Comparison of ENCODE assay signal across 31 cellular contexts in the genomic region with DNA sequence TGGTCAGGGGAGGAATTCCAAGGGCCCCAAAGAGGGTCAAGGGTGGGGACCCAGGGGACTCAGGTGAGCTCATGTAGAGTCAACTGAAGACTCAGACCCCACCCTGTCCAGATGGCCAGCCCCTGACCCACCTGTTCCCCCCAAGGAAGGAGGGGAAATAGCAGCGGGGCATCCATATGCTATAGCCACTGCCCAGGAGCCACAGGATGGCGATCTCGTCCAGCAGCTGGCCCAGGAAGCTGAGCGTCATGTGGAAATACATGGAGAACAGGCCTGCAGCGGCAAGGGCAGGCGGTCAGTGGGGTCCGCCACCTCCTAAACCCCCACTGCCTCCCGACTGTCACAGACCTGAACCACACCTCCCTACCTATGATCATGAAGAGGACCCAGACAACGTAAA. TPM values are rescaled to one million over a fixed set of nuclear protein-coding genes. Genes with fewer than 3 reads are reported as not detected.
DNase-seq lines count a peak whose midpoint lies in the region; ATAC-seq and TF ChIP-seq lines count a peak whose summit lies in the region.
"Had no signal": no experiment of that assay in that cellular context is flagged by ENCODE, and none has a peak within 500 bp of the region (broad histone marks: within the 10 kb centered on the region; RNA-seq: fewer than 3 reads in every experiment).

No MANE protein-coding gene starts in this region.

- peak; percentile 12 for DNase-seq in activated naive CD4-positive, alpha-beta T cell treated with anti-CD3 and anti-CD28 coated beads for 36 hours
- DNase-seq in activated naive CD4-positive, alpha-beta T cell treated with anti-CD3 and anti-CD28 coated beads, Interleukin-2, amount 50 U/mL, for 72 hours (ENCODE audit: low spot score in 2 of 2): no peak
- no peak for DNase-seq in LNCaP clone FGC (ENCODE audit: low read depth)
- DNase-seq in WTC11 (ENCODE audit: low spot score): peak; percentile 17
- DNase-seq in osteoblast (ENCODE audit: insufficient read length, low spot score, missing footprints): peak; percentile 38
- DNase-seq in effector CD8-positive, alpha-beta T cell (lab: John Stamatoyannopoulos, UW): no peak
- DNase-seq in left ventricle myocardium inferior: no peak
- DNase-seq: activated CD4-positive, alpha-beta T cell treated with anti-CD3 and anti-CD28 coated beads, Interleukin-2, amount 10 ng/mL, durations not matched to agents 7 days and 5 days; effector memory CD4-positive, alpha-beta T cell; EL; kidney glomerular epithelial cell; mammary epithelial cell; NCI-H187; NCI-H69; occipital lobe; SHP77; stimulated activated CD4-positive, alpha-beta T cell treated with anti-CD3 and anti-CD28 coated beads, Interleukin-4, amount 100 ng/mL, for 24 hours; T-cell had no signal

- H3K9me3 ChIP-seq in osteoblast (ENCODE audit: low read depth, low read length) (no peaks in the 10 kb centered on the region), left ventricle myocardium inferior (replicated peaks) (peaks cover 9% of the 10 kb centered on the region)
- H3K9me3 ChIP-seq: ascending aorta, HAP-1, right atrium auricular region had no signal

- intact Hi-C loops in activated naive CD4-positive, alpha-beta T cell treated with anti-CD3 and anti-CD28 coated beads for 36 hours (cut with micrococcal nuclease): no loop called here
- intact Hi-C loops in left ventricle myocardium inferior (cut with micrococcal nuclease): no loop called here

- POLR2A ChIA-PET in WTC11 (lab: Charles Lee): no interaction called here

- ATAC-seq in activated naive CD4-positive, alpha-beta T cell treated with anti-CD3 and anti-CD28 coated beads, Interleukin-2, amount 50 U/mL, for 72 hours: no peak
- ATAC-seq in WTC11 (no peak), GM21526 (IDR thresholded peaks at IDR 0.05; ENCODE audit: low FRiP score, unreplicated experiment) (no peak)
- ATAC-seq: esophagus mucosa, T-cell had no signal

- H3K36me3 ChIP-seq in osteoblast (ENCODE audit: insufficient read depth, low read length): no peaks in the 10 kb centered on the region
- H3K36me3 ChIP-seq in left ventricle myocardium inferior: no peaks in the 10 kb centered on the region
- H3K36me3 ChIP-seq: ascending aorta; BLaER1 treated with 17β-estradiol and CSF1 and Interleukin-3, amounts not matched to agents 10 nM and 100 nM; HAP-1; right atrium auricular region; tibial nerve had no signal

- H3K27ac Mint-ChIP-seq in activated naive CD4-positive, alpha-beta T cell treated with anti-CD3 and anti-CD28 coated beads for 36 hours: no peak overlapping the region
- no peak overlapping the region for H3K27ac Mint-ChIP-seq in activated naive CD4-positive, alpha-beta T cell treated with anti-CD3 and anti-CD28 coated beads, Interleukin-2, amount 50 U/mL, for 72 hours
- H3K27ac Mint-ChIP-seq in WTC11: no peak overlapping the region
- H3K27ac Mint-ChIP-seq: activated CD4-positive, alpha-beta T cell treated with anti-CD3 and anti-CD28 coated beads, Interleukin-2, amount 10 ng/mL, durations not matched to agents 7 days and 5 days; activated naive CD8-positive, alpha-beta T cell; activated T-helper 1 cell treated with anti-CD3 and anti-CD28 coated beads, Interleukin-12 subunit alpha, Interleukin-12 subunit beta, Interleukin-2, Interleukin-4 antibody, amounts not matched to agents 30 ng/mL and 10 ng/mL and 1 ng/mL, durations not matched to agents 14 hours and 24 hours and 36 hours; stimulated activated naive CD8-positive, alpha-beta T cell treated with anti-CD3 and anti-CD28 coated beads, Interleukin-15, Interleukin-2, amounts not matched to agents 100 ng/mL and 50 ng/mL, for 24 hours; T-cell had no signal

- H3K79me2 ChIP-seq in osteoblast (ENCODE audit: insufficient read depth, low read length): no peaks in the 10 kb centered on the region

- H3K27ac ChIP-seq in osteoblast (ENCODE audit: low read depth, low read length) (no peak overlapping the region), left ventricle myocardium inferior (replicated peaks) (no peak overlapping the region)
- H3K27ac ChIP-seq: ascending aorta; BLaER1 treated with 17β-estradiol and CSF1 and Interleukin-3, amounts not matched to agents 10 nM and 100 nM; KMS-11; right atrium auricular region; tibial nerve had no signal

- no peak overlapping the region for H2AFZ ChIP-seq in osteoblast (ENCODE audit: low read length)

- H3K4me1 Mint-ChIP-seq in activated naive CD4-positive, alpha-beta T cell treated with anti-CD3 and anti-CD28 coated beads for 36 hours (ENCODE audit: low read depth): no peaks in the 10 kb centered on the region
- no peaks in the 10 kb centered on the region for H3K4me1 Mint-ChIP-seq in WTC11
- H3K4me1 Mint-ChIP-seq: activated CD4-positive, alpha-beta T cell treated with anti-CD3 and anti-CD28 coated beads, Interleukin-2, amount 10 ng/mL, durations not matched to agents 7 days and 5 days; T-cell had no signal

- no peaks in the 10 kb centered on the region for H3K36me3 Mint-ChIP-seq in activated naive CD4-positive, alpha-beta T cell treated with anti-CD3 and anti-CD28 coated beads for 36 hours (ENCODE audit: low read depth)
- H3K36me3 Mint-ChIP-seq in activated naive CD4-positive, alpha-beta T cell treated with anti-CD3 and anti-CD28 coated beads, Interleukin-2, amount 50 U/mL, for 72 hours: no peaks in the 10 kb centered on the region
- H3K36me3 Mint-ChIP-seq in WTC11: peaks cover 8% of the 10 kb centered on the region
- H3K36me3 Mint-ChIP-seq: activated naive CD8-positive, alpha-beta T cell; T-cell had no signal

- H4K20me1 ChIP-seq in osteoblast (ENCODE audit: insufficient read depth, low read length): no peaks in the 10 kb centered on the region
- H4K20me1 ChIP-seq: BLaER1 treated with 17β-estradiol and CSF1 and Interleukin-3, amounts not matched to agents 10 nM and 100 nM had no signal

- no peaks in the 10 kb centered on the region for H3K4me1 ChIP-seq in osteoblast (ENCODE audit: insufficient read depth, low read length)
- no peaks in the 10 kb centered on the region for H3K4me1 ChIP-seq in left ventricle myocardium inferior
- H3K4me1 ChIP-seq: ascending aorta, Caco-2, HAP-1, right atrium auricular region, tibial nerve had no signal

- no peaks in the 10 kb centered on the region for H3K27me3 Mint-ChIP-seq in activated naive CD4-positive, alpha-beta T cell treated with anti-CD3 and anti-CD28 coated beads for 36 hours (ENCODE audit: low read depth)
- peaks cover 22% of the 10 kb centered on the region for H3K27me3 Mint-ChIP-seq in WTC11 (ENCODE audit: low read depth)
- H3K27me3 Mint-ChIP-seq: activated CD4-positive, alpha-beta T cell treated with anti-CD3 and anti-CD28 coated beads, Interleukin-2, amount 10 ng/mL, durations not matched to agents 7 days and 5 days; activated naive CD8-positive, alpha-beta T cell; stimulated activated naive CD8-positive, alpha-beta T cell treated with anti-CD3 and anti-CD28 coated beads, Interleukin-15, Interleukin-2, amounts not matched to agents 100 ng/mL and 50 ng/mL, for 24 hours had no signal

- H3K9me3 Mint-ChIP-seq in activated naive CD4-positive, alpha-beta T cell treated with anti-CD3 and anti-CD28 coated beads for 36 hours: no peaks in the 10 kb centered on the region
- no peaks in the 10 kb centered on the region for H3K9me3 Mint-ChIP-seq in activated naive CD4-positive, alpha-beta T cell treated with anti-CD3 and anti-CD28 coated beads, Interleukin-2, amount 50 U/mL, for 72 hours
- peaks cover 29% of the 10 kb centered on the region for H3K9me3 Mint-ChIP-seq in WTC11
- H3K9me3 Mint-ChIP-seq: activated T-helper 1 cell treated with anti-CD3 and anti-CD28 coated beads, Interleukin-12 subunit alpha, Interleukin-12 subunit beta, Interleukin-2, Interleukin-4 antibody, amounts not matched to agents 30 ng/mL and 10 ng/mL and 1 ng/mL, durations not matched to agents 14 hours and 24 hours and 36 hours; stimulated activated naive CD8-positive, alpha-beta T cell treated with anti-CD3 and anti-CD28 coated beads, Interleukin-15, Interleukin-2, amounts not matched to agents 100 ng/mL and 50 ng/mL, for 24 hours had no signal

- no peak overlapping the region for H3K4me3 ChIP-seq in LNCaP clone FGC (ENCODE audit: low read depth, low read length)
- no peak overlapping the region for H3K4me3 ChIP-seq in osteoblast (ENCODE audit: insufficient read depth, low read length)
- H3K4me3 ChIP-seq in left ventricle myocardium inferior: no peak overlapping the region
- H3K4me3 ChIP-seq: ascending aorta; BLaER1 treated with 17β-estradiol and CSF1 and Interleukin-3, amounts not matched to agents 10 nM and 100 nM; HAP-1; right atrium auricular region; tibial nerve had no signal

- H3K4me3 Mint-ChIP-seq in activated naive CD4-positive, alpha-beta T cell treated with anti-CD3 and anti-CD28 coated beads for 36 hours: no peak overlapping the region
- no peak overlapping the region for H3K4me3 Mint-ChIP-seq in WTC11
- H3K4me3 Mint-ChIP-seq: activated CD4-positive, alpha-beta T cell treated with anti-CD3 and anti-CD28 coated beads, Interleukin-2, amount 10 ng/mL, durations not matched to agents 7 days and 5 days; activated naive CD8-positive, alpha-beta T cell; activated T-helper 1 cell treated with anti-CD3 and anti-CD28 coated beads, Interleukin-12 subunit alpha, Interleukin-12 subunit beta, Interleukin-2, Interleukin-4 antibody, amounts not matched to agents 30 ng/mL and 10 ng/mL and 1 ng/mL, durations not matched to agents 14 hours and 24 hours and 36 hours; stimulated activated naive CD8-positive, alpha-beta T cell treated with anti-CD3 and anti-CD28 coated beads, Interleukin-15, Interleukin-2, amounts not matched to agents 100 ng/mL and 50 ng/mL, for 24 hours; T-cell had no signal

- CTCF ChIA-PET in activated naive CD4-positive, alpha-beta T cell treated with anti-CD3 and anti-CD28 coated beads for 36 hours (lab: Charles Lee): no interaction called here
- CTCF ChIA-PET in WTC11 (lab: Charles Lee): interaction anchor here (1.3 to 1.4 kb wide), 3 partner anchors 29 to 287 kb away, joined by 3 to 7 read pairs (median 5); no protein-coding TSS in a partner anchor

- H3K27me3 ChIP-seq in osteoblast (ENCODE audit: insufficient read depth, low read length) (peaks cover 4% of the 10 kb centered on the region), left ventricle myocardium inferior (ENCODE audit: low read depth) (peaks cover 29% of the 10 kb centered on the region)
- H3K27me3 ChIP-seq: ascending aorta; BLaER1 treated with 17β-estradiol and CSF1 and Interleukin-3, amounts not matched to agents 10 nM and 100 nM; right atrium auricular region; tibial nerve had no signal

- TF ChIP-seq CTCF in LNCaP clone FGC (IDR thresholded peaks at IDR 0.05; ENCODE audit: control insufficient read depth, extremely low read depth, insufficient read depth) (peak; percentile 28; the same call in 1 of the 2 replicates), WTC11 (IDR thresholded peaks at IDR 0.05) (no peak), osteoblast (IDR thresholded peaks at IDR 0.05; ENCODE audit: extremely low read depth, low read depth, low read length) (peak; percentile 24), left ventricle myocardium inferior (IDR thresholded peaks at IDR 0.05; ENCODE audit: borderline replicate concordance) (no peak)

- H3K4me2 ChIP-seq in osteoblast (ENCODE audit: insufficient read depth, low read length): no peak overlapping the region
- H3K4me2 ChIP-seq: BLaER1 treated with 17β-estradiol and CSF1 and Interleukin-3, amounts not matched to agents 10 nM and 100 nM; KMS-11 had no signal

RNA-seq across cellular contexts. Expression of a gene that starts 21.4 kb away (rescaled TPM):
- total RNA-seq in activated naive CD4-positive, alpha-beta T cell treated with anti-CD3 and anti-CD28 coated beads for 36 hours: not detected
- under 1 TPM in 1 of 2 donors, not detected in 1; 0.52 TPM for total RNA-seq in activated naive CD4-positive, alpha-beta T cell treated with anti-CD3 and anti-CD28 coated beads, Interleukin-2, amount 50 U/mL, for 72 hours
- total RNA-seq in WTC11 (2021): not detected in 3 replicates
- total RNA-seq in osteoblast: under 0.01 TPM in 1 of 2 replicates, not detected in the other
- not detected for total RNA-seq in left ventricle myocardium inferior
- total RNA-seq: activated T-helper 1 cell treated with anti-CD3 and anti-CD28 coated beads, Interleukin-12 subunit alpha, Interleukin-12 subunit beta, Interleukin-2, Interleukin-4 antibody, amounts not matched to agents 30 ng/mL and 10 ng/mL and 1 ng/mL, durations not matched to agents 14 hours and 24 hours and 36 hours; ascending aorta; Caco-2; cerebellum; mammary epithelial cell; occipital lobe; tibial nerve had no signal

RNA-seq across cellular contexts. Expression of a gene that starts 32.2 kb away (rescaled TPM):
- total RNA-seq in activated naive CD4-positive, alpha-beta T cell treated with anti-CD3 and anti-CD28 coated beads for 36 hours: 10 to 100 TPM; 30.6 to 31.3 TPM
- 10 to 100 TPM; 31.8 to 48.2 TPM for total RNA-seq in activated naive CD4-positive, alpha-beta T cell treated with anti-CD3 and anti-CD28 coated beads, Interleukin-2, amount 50 U/mL, for 72 hours
- total RNA-seq in WTC11 (2021): 49.9 to 58.2 TPM (median 50.2 TPM) in 3 replicates
- 14.7 and 15.9 TPM in 2 replicates for total RNA-seq in osteoblast
- 36.0 TPM for total RNA-seq in left ventricle myocardium inferior

RNA-seq across cellular contexts. Expression of a gene that starts 49.3 kb away (rescaled TPM):
- total RNA-seq in activated naive CD4-positive, alpha-beta T cell treated with anti-CD3 and anti-CD28 coated beads for 36 hours: 100 to 1,000 TPM; 176 to 180 TPM
- 100 to 1,000 TPM; 184 to 190 TPM for total RNA-seq in activated naive CD4-positive, alpha-beta T cell treated with anti-CD3 and anti-CD28 coated beads, Interleukin-2, amount 50 U/mL, for 72 hours
- total RNA-seq in WTC11 (2021) (86.2 to 95.8 TPM (median 91.9 TPM) in 3 replicates), osteoblast (31.5 and 32.4 TPM in 2 replicates), left ventricle myocardium inferior (72.3 TPM)

Comparison
In these comparisons a context has a peak if more than half of its experiments do, and no peak if none do; other contexts are left out.
1. DNase-seq: peak in activated naive CD4-positive, alpha-beta T cell treated with anti-CD3 and anti-CD28 coated beads for 36 hours (single experiment), WTC11 (single experiment) and osteoblast (single experiment); none in activated naive CD4-positive, alpha-beta T cell treated with anti-CD3 and anti-CD28 coated beads, Interleukin-2, amount 50 U/mL, for 72 hours (0 of 2), LNCaP clone FGC (single experiment), effector CD8-positive, alpha-beta T cell (single experiment) and left ventricle myocardium inferior (single experiment).
2. CTCF ChIP-seq: peak in LNCaP clone FGC (single experiment) and osteoblast (single experiment); none in WTC11 (single experiment) and left ventricle myocardium inferior (single experiment).